ENCODE assay signal across 1 cellular context in the genomic region with DNA sequence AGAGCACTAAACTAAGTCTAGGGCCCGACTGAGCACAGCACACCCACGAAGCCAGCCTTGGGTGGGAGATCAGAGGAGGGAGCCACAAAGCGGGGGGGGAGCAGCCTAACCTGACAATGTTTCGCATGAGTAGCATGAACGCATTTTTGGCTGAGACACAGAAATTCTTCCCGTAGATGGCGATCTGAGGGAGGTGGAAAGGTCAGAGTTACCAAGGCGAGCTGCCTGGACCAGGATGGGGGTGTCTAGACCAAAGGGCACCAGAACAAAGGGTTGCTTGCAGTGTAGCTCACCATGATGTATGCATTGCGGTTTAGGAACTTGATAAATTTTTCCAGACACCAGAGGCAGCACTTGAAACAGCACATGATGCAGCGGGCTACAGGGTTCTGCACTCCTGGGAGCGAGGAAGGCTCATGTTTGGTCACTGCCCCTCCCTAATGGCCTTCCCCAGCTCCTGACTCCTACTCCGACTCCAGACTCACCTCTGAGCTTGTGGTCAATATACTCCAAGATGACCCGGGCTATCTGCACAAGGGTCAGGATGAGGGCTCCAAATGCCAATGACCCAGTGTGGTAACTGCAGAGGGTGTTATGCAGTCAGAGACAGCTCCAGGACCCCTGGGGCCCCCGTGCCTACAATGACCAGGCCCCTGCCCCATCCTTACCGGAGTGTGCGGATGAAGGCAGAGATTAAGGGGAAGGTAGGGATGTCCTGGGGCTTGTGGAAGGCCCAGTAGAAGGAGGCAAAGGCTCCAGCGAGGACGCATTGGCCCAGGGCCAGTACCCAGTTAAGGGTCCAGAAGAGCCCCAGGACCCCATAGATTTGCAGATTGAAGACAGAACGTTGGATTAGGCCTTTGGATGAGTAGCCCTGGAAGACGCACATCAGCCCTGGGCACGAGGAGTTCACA.
TF ChIP-seq lines count a peak whose summit lies in the region.

No MANE protein-coding gene starts in this region.

TF ChIP-seq in HepG2, 621 proteins besides CTCF, POLR2A, EP300 and RAD21 (continued from another document and continues in another):
- TF ChIP-seq, protein P1, sequence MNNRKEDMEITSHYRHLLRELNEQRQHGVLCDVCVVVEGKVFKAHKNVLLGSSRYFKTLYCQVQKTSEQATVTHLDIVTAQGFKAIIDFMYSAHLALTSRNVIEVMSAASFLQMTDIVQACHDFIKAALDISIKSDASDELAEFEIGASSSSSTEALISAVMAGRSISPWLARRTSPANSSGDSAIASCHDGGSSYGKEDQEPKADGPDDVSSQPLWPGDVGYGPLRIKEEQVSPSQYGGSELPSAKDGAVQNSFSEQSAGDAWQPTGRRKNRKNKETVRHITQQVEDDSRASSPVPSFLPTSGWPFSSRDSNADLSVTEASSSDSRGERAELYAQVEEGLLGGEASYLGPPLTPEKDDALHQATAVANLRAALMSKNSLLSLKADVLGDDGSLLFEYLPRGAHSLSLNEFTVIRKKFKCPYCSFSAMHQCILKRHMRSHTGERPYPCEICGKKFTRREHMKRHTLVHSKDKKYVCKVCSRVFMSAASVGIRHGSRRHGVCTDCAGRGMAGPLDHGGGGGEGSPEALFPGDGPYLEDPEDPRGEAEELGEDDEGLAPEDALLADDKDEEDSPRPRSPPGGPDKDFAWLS (CRISPR knock-in tag; IDR thresholded peaks at IDR 0.05; ENCODE audit: borderline replicate concordance): no peak
- TF ChIP-seq MEF2D (CRISPR knock-in tag; IDR thresholded peaks at IDR 0.05) (peak; percentile 89; the same call in 1 of the 2 replicates), ARNTL (CRISPR knock-in tag; IDR thresholded peaks at IDR 0.05) (no peak), ZIK1 (CRISPR knock-in tag; IDR thresholded peaks at IDR 0.05; ENCODE audit: borderline replicate concordance, low read depth) (no peak; the same call in none of the 2 replicates), NR2C2 (CRISPR knock-in tag; IDR thresholded peaks at IDR 0.05; ENCODE audit: borderline replicate concordance) (peak; percentile 85), TCF7 (IDR thresholded peaks at IDR 0.05; ENCODE audit: low read depth) (peak; percentile 90), ZNF780A (CRISPR knock-in tag; IDR thresholded peaks at IDR 0.05) (no peak), ZNF644 (CRISPR knock-in tag; IDR thresholded peaks at IDR 0.05; ENCODE audit: low read depth) (no peak; the same call in 1 of the 2 replicates), SOX6 (IDR thresholded peaks at IDR 0.05) (no peak), SOX6 (CRISPR knock-in tag; IDR thresholded peaks at IDR 0.05) (peak; percentile 98), SNRNP70 (IDR thresholded peaks at IDR 0.05; ENCODE audit: low read depth, low read length) (no peak), ZSCAN30 (CRISPR knock-in tag; IDR thresholded peaks at IDR 0.05) (no peak; the same call in 1 of the 2 replicates), ZNF205 (CRISPR knock-in tag; IDR thresholded peaks at IDR 0.05) (peak; percentile 80; the same call in 1 of the 2 replicates), ZC3H13 (CRISPR knock-in tag; IDR thresholded peaks at IDR 0.05) (no peak; the same call in 1 of the 2 replicates), ZFP36L1 (CRISPR knock-in tag; IDR thresholded peaks at IDR 0.05) (no peak), ATF7 (IDR thresholded peaks at IDR 0.05) (no peak), ATF7 (CRISPR knock-in tag; IDR thresholded peaks at IDR 0.05) (no peak; the same call in 1 of the 2 replicates), ZNF614 (CRISPR knock-in tag; IDR thresholded peaks at IDR 0.05; ENCODE audit: borderline replicate concordance) (peak; percentile 62; the same call in 1 of the 2 replicates), ZNF225 (CRISPR knock-in tag; IDR thresholded peaks at IDR 0.05) (no peak), ATAD3A (CRISPR knock-in tag; IDR thresholded peaks at IDR 0.05) (no peak), ZNF124 (CRISPR knock-in tag; IDR thresholded peaks at IDR 0.05) (peak; percentile 82), NKX3-1 (CRISPR knock-in tag; IDR thresholded peaks at IDR 0.05) (peak; percentile 60; the same call in 1 of the 2 replicates), ZNF282 (IDR thresholded peaks at IDR 0.05; ENCODE audit: partially characterized antibody) (no peak), ZNF350 (CRISPR knock-in tag; IDR thresholded peaks at IDR 0.05; ENCODE audit: borderline replicate concordance, low read depth) (peak; percentile 95), ZNF703 (CRISPR knock-in tag; IDR thresholded peaks at IDR 0.05; ENCODE audit: borderline replicate concordance) (no peak), ZBTB1 (CRISPR knock-in tag; IDR thresholded peaks at IDR 0.05; ENCODE audit: borderline replicate concordance) (no peak), NBN (conservative IDR thresholded peaks at IDR 0.05) (no peak), MBNL3 (CRISPR knock-in tag; conservative IDR thresholded peaks at IDR 0.05) (no peak), NR3C1 (CRISPR knock-in tag; IDR thresholded peaks at IDR 0.05) (no peak), PRPF4 (IDR thresholded peaks at IDR 0.05; ENCODE audit: low read depth, low read length, poor library complexity, severe bottlenecking) (no peak), THYN1 (CRISPR knock-in tag; IDR thresholded peaks at IDR 0.05; ENCODE audit: borderline replicate concordance, low read depth) (no peak), HMG20A (CRISPR knock-in tag; IDR thresholded peaks at IDR 0.05; ENCODE audit: borderline replicate concordance) (peak; percentile 80; the same call in 1 of the 2 replicates), ZNF660 (CRISPR knock-in tag; IDR thresholded peaks at IDR 0.05; ENCODE audit: borderline replicate concordance, low read depth) (no peak), GTF3A (CRISPR knock-in tag; conservative IDR thresholded peaks at IDR 0.05) (no peak), YEATS2 (CRISPR knock-in tag; IDR thresholded peaks at IDR 0.05; ENCODE audit: borderline replicate concordance) (no peak)
- TF ChIP-seq, protein P2, sequence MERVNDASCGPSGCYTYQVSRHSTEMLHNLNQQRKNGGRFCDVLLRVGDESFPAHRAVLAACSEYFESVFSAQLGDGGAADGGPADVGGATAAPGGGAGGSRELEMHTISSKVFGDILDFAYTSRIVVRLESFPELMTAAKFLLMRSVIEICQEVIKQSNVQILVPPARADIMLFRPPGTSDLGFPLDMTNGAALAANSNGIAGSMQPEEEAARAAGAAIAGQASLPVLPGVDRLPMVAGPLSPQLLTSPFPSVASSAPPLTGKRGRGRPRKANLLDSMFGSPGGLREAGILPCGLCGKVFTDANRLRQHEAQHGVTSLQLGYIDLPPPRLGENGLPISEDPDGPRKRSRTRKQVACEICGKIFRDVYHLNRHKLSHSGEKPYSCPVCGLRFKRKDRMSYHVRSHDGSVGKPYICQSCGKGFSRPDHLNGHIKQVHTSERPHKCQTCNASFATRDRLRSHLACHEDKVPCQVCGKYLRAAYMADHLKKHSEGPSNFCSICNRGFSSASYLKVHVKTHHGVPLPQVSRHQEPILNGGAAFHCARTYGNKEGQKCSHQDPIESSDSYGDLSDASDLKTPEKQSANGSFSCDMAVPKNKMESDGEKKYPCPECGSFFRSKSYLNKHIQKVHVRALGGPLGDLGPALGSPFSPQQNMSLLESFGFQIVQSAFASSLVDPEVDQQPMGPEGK (CRISPR knock-in tag; IDR thresholded peaks at IDR 0.05): peak; percentile 96
- TF ChIP-seq, protein P3, sequence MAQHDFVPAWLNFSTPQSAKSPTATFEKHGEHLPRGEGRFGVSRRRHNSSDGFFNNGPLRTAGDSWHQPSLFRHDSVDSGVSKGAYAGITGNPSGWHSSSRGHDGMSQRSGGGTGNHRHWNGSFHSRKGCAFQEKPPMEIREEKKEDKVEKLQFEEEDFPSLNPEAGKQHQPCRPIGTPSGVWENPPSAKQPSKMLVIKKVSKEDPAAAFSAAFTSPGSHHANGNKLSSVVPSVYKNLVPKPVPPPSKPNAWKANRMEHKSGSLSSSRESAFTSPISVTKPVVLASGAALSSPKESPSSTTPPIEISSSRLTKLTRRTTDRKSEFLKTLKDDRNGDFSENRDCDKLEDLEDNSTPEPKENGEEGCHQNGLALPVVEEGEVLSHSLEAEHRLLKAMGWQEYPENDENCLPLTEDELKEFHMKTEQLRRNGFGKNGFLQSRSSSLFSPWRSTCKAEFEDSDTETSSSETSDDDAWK (CRISPR knock-in tag; IDR thresholded peaks at IDR 0.05): no peak
- TF ChIP-seq, protein P4, sequence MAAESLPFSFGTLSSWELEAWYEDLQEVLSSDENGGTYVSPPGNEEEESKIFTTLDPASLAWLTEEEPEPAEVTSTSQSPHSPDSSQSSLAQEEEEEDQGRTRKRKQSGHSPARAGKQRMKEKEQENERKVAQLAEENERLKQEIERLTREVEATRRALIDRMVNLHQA (CRISPR knock-in tag; IDR thresholded peaks at IDR 0.05): no peak
- TF ChIP-seq, protein P5, sequence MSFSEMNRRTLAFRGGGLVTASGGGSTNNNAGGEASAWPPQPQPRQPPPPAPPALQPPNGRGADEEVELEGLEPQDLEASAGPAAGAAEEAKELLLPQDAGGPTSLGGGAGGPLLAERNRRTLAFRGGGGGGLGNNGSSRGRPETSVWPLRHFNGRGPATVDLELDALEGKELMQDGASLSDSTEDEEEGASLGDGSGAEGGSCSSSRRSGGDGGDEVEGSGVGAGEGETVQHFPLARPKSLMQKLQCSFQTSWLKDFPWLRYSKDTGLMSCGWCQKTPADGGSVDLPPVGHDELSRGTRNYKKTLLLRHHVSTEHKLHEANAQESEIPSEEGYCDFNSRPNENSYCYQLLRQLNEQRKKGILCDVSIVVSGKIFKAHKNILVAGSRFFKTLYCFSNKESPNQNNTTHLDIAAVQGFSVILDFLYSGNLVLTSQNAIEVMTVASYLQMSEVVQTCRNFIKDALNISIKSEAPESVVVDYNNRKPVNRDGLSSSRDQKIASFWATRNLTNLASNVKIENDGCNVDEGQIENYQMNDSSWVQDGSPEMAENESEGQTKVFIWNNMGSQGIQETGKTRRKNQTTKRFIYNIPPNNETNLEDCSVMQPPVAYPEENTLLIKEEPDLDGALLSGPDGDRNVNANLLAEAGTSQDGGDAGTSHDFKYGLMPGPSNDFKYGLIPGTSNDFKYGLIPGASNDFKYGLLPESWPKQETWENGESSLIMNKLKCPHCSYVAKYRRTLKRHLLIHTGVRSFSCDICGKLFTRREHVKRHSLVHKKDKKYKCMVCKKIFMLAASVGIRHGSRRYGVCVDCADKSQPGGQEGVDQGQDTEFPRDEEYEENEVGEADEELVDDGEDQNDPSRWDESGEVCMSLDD (CRISPR knock-in tag; IDR thresholded peaks at IDR 0.05; ENCODE audit: borderline replicate concordance): peak; percentile 63; the same call in 1 of the 2 replicates
- TF ChIP-seq, protein P6, sequence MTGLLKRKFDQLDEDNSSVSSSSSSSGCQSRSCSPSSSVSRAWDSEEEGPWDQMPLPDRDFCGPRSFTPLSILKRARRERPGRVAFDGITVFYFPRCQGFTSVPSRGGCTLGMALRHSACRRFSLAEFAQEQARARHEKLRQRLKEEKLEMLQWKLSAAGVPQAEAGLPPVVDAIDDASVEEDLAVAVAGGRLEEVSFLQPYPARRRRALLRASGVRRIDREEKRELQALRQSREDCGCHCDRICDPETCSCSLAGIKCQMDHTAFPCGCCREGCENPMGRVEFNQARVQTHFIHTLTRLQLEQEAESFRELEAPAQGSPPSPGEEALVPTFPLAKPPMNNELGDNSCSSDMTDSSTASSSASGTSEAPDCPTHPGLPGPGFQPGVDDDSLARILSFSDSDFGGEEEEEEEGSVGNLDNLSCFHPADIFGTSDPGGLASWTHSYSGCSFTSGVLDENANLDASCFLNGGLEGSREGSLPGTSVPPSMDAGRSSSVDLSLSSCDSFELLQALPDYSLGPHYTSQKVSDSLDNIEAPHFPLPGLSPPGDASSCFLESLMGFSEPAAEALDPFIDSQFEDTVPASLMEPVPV (CRISPR knock-in tag; IDR thresholded peaks at IDR 0.05): no peak
- TF ChIP-seq, protein P7, sequence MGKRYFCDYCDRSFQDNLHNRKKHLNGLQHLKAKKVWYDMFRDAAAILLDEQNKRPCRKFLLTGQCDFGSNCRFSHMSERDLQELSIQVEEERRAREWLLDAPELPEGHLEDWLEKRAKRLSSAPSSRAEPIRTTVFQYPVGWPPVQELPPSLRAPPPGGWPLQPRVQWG (CRISPR knock-in tag; IDR thresholded peaks at IDR 0.05; ENCODE audit: borderline replicate concordance, low read depth): no peak
- TF ChIP-seq, protein P8, sequence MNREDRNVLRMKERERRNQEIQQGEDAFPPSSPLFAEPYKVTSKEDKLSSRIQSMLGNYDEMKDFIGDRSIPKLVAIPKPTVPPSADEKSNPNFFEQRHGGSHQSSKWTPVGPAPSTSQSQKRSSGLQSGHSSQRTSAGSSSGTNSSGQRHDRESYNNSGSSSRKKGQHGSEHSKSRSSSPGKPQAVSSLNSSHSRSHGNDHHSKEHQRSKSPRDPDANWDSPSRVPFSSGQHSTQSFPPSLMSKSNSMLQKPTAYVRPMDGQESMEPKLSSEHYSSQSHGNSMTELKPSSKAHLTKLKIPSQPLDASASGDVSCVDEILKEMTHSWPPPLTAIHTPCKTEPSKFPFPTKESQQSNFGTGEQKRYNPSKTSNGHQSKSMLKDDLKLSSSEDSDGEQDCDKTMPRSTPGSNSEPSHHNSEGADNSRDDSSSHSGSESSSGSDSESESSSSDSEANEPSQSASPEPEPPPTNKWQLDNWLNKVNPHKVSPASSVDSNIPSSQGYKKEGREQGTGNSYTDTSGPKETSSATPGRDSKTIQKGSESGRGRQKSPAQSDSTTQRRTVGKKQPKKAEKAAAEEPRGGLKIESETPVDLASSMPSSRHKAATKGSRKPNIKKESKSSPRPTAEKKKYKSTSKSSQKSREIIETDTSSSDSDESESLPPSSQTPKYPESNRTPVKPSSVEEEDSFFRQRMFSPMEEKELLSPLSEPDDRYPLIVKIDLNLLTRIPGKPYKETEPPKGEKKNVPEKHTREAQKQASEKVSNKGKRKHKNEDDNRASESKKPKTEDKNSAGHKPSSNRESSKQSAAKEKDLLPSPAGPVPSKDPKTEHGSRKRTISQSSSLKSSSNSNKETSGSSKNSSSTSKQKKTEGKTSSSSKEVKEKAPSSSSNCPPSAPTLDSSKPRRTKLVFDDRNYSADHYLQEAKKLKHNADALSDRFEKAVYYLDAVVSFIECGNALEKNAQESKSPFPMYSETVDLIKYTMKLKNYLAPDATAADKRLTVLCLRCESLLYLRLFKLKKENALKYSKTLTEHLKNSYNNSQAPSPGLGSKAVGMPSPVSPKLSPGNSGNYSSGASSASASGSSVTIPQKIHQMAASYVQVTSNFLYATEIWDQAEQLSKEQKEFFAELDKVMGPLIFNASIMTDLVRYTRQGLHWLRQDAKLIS (CRISPR knock-in tag; IDR thresholded peaks at IDR 0.05): no peak
- TF ChIP-seq, protein P9, sequence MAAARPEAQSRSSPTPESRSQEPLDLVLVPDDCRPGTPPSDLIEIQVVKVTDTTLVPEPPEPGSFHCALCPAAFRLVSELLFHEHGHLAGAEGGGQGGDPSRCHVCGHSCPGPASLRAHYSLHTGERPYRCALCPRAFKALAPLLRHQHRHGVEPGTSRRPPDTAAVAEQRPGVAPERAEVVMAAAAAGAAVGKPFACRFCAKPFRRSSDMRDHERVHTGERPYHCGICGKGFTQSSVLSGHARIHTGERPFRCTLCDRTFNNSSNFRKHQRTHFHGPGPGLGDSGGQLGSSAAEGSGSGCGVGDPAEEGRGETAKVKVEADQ (CRISPR knock-in tag; IDR thresholded peaks at IDR 0.05; ENCODE audit: borderline replicate concordance): no peak
- TF ChIP-seq, protein P10, sequence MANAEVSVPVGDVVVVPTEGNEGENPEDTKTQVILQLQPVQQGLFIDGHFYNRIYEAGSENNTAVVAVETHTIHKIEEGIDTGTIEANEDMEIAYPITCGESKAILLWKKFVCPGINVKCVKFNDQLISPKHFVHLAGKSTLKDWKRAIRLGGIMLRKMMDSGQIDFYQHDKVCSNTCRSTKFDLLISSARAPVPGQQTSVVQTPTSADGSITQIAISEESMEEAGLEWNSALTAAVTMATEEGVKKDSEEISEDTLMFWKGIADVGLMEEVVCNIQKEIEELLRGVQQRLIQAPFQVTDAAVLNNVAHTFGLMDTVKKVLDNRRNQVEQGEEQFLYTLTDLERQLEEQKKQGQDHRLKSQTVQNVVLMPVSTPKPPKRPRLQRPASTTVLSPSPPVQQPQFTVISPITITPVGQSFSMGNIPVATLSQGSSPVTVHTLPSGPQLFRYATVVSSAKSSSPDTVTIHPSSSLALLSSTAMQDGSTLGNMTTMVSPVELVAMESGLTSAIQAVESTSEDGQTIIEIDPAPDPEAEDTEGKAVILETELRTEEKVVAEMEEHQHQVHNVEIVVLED (CRISPR knock-in tag; IDR thresholded peaks at IDR 0.05; ENCODE audit: borderline replicate concordance): peak; percentile 61; the same call in 1 of the 2 replicates
